ENCODE assay signal across 8 cellular contexts in genomic region chr6:72622094-72622540, GRCh38. TPM values are rescaled to one million over a fixed set of nuclear protein-coding genes. Genes with fewer than 3 reads are reported as not detected.
DNase-seq lines count a peak whose midpoint lies in the region; ATAC-seq and TF ChIP-seq lines count a peak whose summit lies in the region.

No MANE protein-coding gene starts in this region.

- peak overlapping the region; percentile 39 for H2BK5ac ChIP-seq in trophoblast cell (ENCODE audit: low read depth, low read length, poor library complexity)

- ATAC-seq in GM18868 (IDR thresholded peaks at IDR 0.05; ENCODE audit: unreplicated experiment) (peak; percentile 26), HG03280 (IDR thresholded peaks at IDR 0.05; ENCODE audit: unreplicated experiment) (peak; percentile 32), gastroesophageal sphincter (peak; percentile 39), GM18873 (IDR thresholded peaks at IDR 0.05; ENCODE audit: low FRiP score, unreplicated experiment) (no peak)

- TF ChIP-seq EP300 in gastroesophageal sphincter (IDR thresholded peaks at IDR 0.05): no peak

- H3K4ac ChIP-seq in trophoblast cell (ENCODE audit: low read depth, low read length): no peak overlapping the region

- no peaks in the 10 kb centered on the region for H3F3A ChIP-seq in OCI-LY1 (ENCODE audit: insufficient read depth, low read length)

- peak overlapping the region; percentile 20 for H4K12ac ChIP-seq in trophoblast cell (ENCODE audit: low read depth, low read length)

- CTCF ChIA-PET in AG04450 (lab: Charles Lee): interaction anchor here (0.6 to 10.4 kb wide), 7 partner anchors 13 to 508 kb away, joined by 3 to 262 read pairs (median 4); no protein-coding TSS in a partner anchor

- H2BK120ac ChIP-seq in trophoblast cell (ENCODE audit: insufficient read depth, low read length, poor library complexity): peak overlapping the region; percentile 67

- H3K23ac ChIP-seq in trophoblast cell (ENCODE audit: low read length): no peak overlapping the region

- peak overlapping the region; percentile 59 for H4K8ac ChIP-seq in trophoblast cell (ENCODE audit: low read depth, low read length)

- POLR2A ChIA-PET in AG04450 (lab: Yijun Ruan, JAX): no interaction called here

- no peak for TF ChIP-seq POLR2A in gastroesophageal sphincter (IDR thresholded peaks at IDR 0.05)

- peak overlapping the region; percentile 12 for H3K18ac ChIP-seq in trophoblast cell (ENCODE audit: low read length)

- peaks cover 52% of the 10 kb centered on the region for H3K4me1 ChIP-seq in OCI-LY1 (ENCODE audit: insufficient read depth, low read length, severe bottlenecking)
- H3K4me1 ChIP-seq in gastroesophageal sphincter: peaks cover 0 to 48% (median 9%) of the 10 kb centered on the region in 3 donors
- H3K4me1 ChIP-seq in trophoblast cell (ENCODE audit: control insufficient read depth in 1 of 2, insufficient read depth in 2 of 2, low read length in 2 of 2): peaks cover 14 to 15% of the 10 kb centered on the region in 2 experiments

- no peaks in the 10 kb centered on the region; the same call in 1 of the 2 replicates for H3K9me3 ChIP-seq in AG04450 (ENCODE audit: control insufficient read depth, insufficient read depth, low read length)
- H3K9me3 ChIP-seq in OCI-LY1 (ENCODE audit: low read length): no peaks in the 10 kb centered on the region
- no peaks in the 10 kb centered on the region for H3K9me3 ChIP-seq in gastroesophageal sphincter
- H3K9me3 ChIP-seq in trophoblast cell (ENCODE audit: insufficient read depth, low read depth, low read length): no peaks in the 10 kb centered on the region

- H2BK12ac ChIP-seq in trophoblast cell (ENCODE audit: low read length): peak overlapping the region; percentile 19

- TF ChIP-seq CTCF in AG04450 (IDR thresholded peaks at IDR 0.05; ENCODE audit: low read depth, low read length): 0 out of 2 replicates have a peak, but pooled peaks have one; percentile 16
- TF ChIP-seq CTCF in OCI-LY1 (IDR thresholded peaks at IDR 0.05; ENCODE audit: low read length): peak; percentile 24; the same call in 1 of the 2 replicates
- TF ChIP-seq CTCF in gastroesophageal sphincter (IDR thresholded peaks at IDR 0.05): peak in 2 of 4 experiments; percentile 34 to 47

- peak overlapping the region; percentile 95 for H3K9ac ChIP-seq in OCI-LY1 (ENCODE audit: low read length)
- peak overlapping the region; percentile 6 for H3K9ac ChIP-seq in trophoblast cell (ENCODE audit: low read length)

- H3K14ac ChIP-seq in trophoblast cell (ENCODE audit: low read length): peak overlapping the region; percentile 31

- peaks cover 38% of the 10 kb centered on the region for H3K79me2 ChIP-seq in OCI-LY1 (ENCODE audit: insufficient read depth, low read length)
- H3K79me2 ChIP-seq in trophoblast cell (ENCODE audit: control insufficient read depth, insufficient read depth, low read length, poor library complexity): peaks cover 9% of the 10 kb centered on the region

- no peaks in the 10 kb centered on the region for H3K27me3 ChIP-seq in AG04450 (ENCODE audit: control insufficient read depth, insufficient read depth, low read length)
- no peaks in the 10 kb centered on the region for H3K27me3 ChIP-seq in OCI-LY1 (ENCODE audit: insufficient read depth, low read length)
- H3K27me3 ChIP-seq in gastroesophageal sphincter: peaks cover 25% of the 10 kb centered on the region
- peaks cover 2% of the 10 kb centered on the region for H3K27me3 ChIP-seq in trophoblast cell (ENCODE audit: insufficient read depth, low read length)

- H2AFZ ChIP-seq in OCI-LY1 (ENCODE audit: low read length): no peak overlapping the region
- peak overlapping the region; percentile 43 for H2AFZ ChIP-seq in trophoblast cell (ENCODE audit: insufficient read depth, low read length, poor library complexity)

- WGBS in gastroesophageal sphincter (ENCODE audit: low coverage in 1 of 2), 2 donors: 0% methylated on average over 4 of the region's 54 CpGs; no CpG with 5 or more reads in 1 of the 2 donors
- WGBS in trophoblast cell (ENCODE audit: extremely low coverage, insufficient coverage, insufficient read length): no CpG with 5 or more reads among the region's 54 CpGs

- H3K36me3 ChIP-seq in OCI-LY1 (ENCODE audit: insufficient read depth, low read length) (peaks cover 7% of the 10 kb centered on the region; the same call in 1 of the 2 replicates), gastroesophageal sphincter (no peaks in the 10 kb centered on the region), trophoblast cell (ENCODE audit: control insufficient read depth in 1 of 2, insufficient read depth in 2 of 2, low read length in 2 of 2) (no peaks in the 10 kb centered on the region)

- peak overlapping the region; percentile 67 for H3K4me3 ChIP-seq in AG04450 (ENCODE audit: low read depth, low read length)
- peak overlapping the region; percentile 80 for H3K4me3 ChIP-seq in OCI-LY1 (ENCODE audit: low read depth, low read length, poor library complexity, severe bottlenecking)
- peak overlapping the region; percentile 33 to 64 for H3K4me3 ChIP-seq in gastroesophageal sphincter
- H3K4me3 ChIP-seq in trophoblast cell (ENCODE audit: low read depth, low read length): peak overlapping the region; percentile 74

- H3K27ac ChIP-seq in AG04450 (ENCODE audit: low read depth, low read length): no peak overlapping the region
- peak overlapping the region; percentile 93 for H3K27ac ChIP-seq in OCI-LY1 (ENCODE audit: low read depth, low read length, poor library complexity, severe bottlenecking)
- peak overlapping the region in 2 of 4 donors; percentile 53 to 69 for H3K27ac ChIP-seq in gastroesophageal sphincter
- peak overlapping the region; percentile 9 for H3K27ac ChIP-seq in trophoblast cell (ENCODE audit: low read depth, low read length)

- H3K79me1 ChIP-seq in trophoblast cell (ENCODE audit: low read length): peaks cover 21% of the 10 kb centered on the region

- no peaks in the 10 kb centered on the region for H3K9me2 ChIP-seq in OCI-LY1 (ENCODE audit: low read depth, low read length)

- H4K91ac ChIP-seq in trophoblast cell (ENCODE audit: low read depth, low read length): peak overlapping the region; percentile 84

- H3K4me2 ChIP-seq in OCI-LY1 (ENCODE audit: low read length) (peak overlapping the region; percentile 79), trophoblast cell (ENCODE audit: low read length) (peak overlapping the region; percentile 95)

- DNase-seq in AG04450 (ENCODE audit: low read depth, low spot score) (no peak), trophoblast cell (peak in 1 of 2 donors; percentile 53)
- DNase-seq in activated T-helper 9 cell treated with anti-CD3 and anti-CD28 coated beads, Interleukin-2, amount 50 U/mL, for 16 hours (ENCODE audit: low read depth): peak; percentile 35

- H4K20me1 ChIP-seq in OCI-LY1 (ENCODE audit: insufficient read depth, low read length): no peaks in the 10 kb centered on the region

- H2AK5ac ChIP-seq in trophoblast cell (ENCODE audit: low read length): no peak overlapping the region

RNA-seq across cellular contexts. Expression of gene KCNQ5, which starts 0.3 kb away (rescaled TPM):
- 0.52 TPM in 2 replicates for polyA plus RNA-seq in AG04450 (2011; rRNA removed)
- polyA minus RNA-seq in AG04450 (2011; rRNA and poly(A)+ RNA removed): 0.78 and 3.2 TPM in 2 replicates
- 1 to 10 TPM in 3 of 4 donors, under 1 TPM in 1; 0.96 to 3.4 (median 1.5) TPM for total RNA-seq in gastroesophageal sphincter
- polyA plus RNA-seq in trophoblast cell (2013): 5.7 and 5.9 TPM in 2 replicates
